ENCODE assay signal across 18 cellular contexts in the genomic region with DNA sequence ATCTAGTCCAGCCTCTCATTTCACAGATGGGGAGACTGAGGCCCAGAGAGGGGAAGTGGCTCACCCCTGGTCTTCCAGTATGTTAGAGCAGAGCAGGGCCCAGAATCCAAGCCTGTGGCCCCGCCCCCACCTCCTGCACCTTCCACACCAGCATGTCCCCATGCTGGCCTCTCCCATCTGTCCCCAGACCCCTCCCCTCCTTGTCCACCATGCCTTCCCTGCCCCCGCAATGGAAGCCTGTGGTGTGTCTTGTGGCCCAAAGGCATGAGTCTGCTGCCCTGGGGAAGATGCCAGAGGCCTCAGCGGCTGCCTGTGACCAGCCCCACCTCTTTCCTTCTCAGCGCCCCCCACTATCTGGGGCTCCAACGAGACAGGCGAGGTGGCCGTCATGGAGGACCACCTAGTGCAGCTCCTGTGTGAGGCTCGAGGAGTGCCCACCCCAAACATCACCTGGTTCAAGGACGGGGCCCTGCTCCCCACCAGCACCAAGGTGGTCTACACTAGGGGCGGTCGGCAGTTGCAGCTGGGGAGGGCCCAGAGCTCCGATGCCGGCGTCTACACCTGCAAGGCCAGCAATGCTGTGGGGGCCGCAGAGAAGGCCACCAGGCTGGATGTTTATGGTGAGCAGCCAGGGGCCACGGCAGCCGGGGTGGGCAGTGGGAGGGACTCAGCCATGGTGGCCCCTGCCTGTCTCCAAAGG.
DNase-seq lines count a peak whose midpoint lies in the region; ATAC-seq, FAIRE-seq and TF ChIP-seq lines count a peak whose summit lies in the region.
"Had no signal": no experiment of that assay in that cellular context is flagged by ENCODE, and none has a peak within 500 bp of the region (broad histone marks: within the 10 kb centered on the region; RNA-seq: fewer than 3 reads in every experiment).

No MANE protein-coding gene starts in this region.

- no peak overlapping the region for H2BK15ac ChIP-seq in H1 (ENCODE audit: low read length)

- H3K27ac Mint-ChIP-seq in MCF 10A (ENCODE audit: low read depth, unreplicated experiment): peak overlapping the region; percentile 81
- H3K27ac Mint-ChIP-seq: CD8-positive, alpha-beta memory T cell had no signal

- H3K9ac ChIP-seq in H1 (replicated peaks in 1 of 4; ENCODE audit: extremely low read depth in 1 of 4, low read depth in 3 of 4, low read length in 3 of 4): no peak overlapping the region

- in situ Hi-C loops in GM13976 (cut with MboI; ENCODE audit: low sequenced_read_pairs, unreplicated experiment): no loop called here

- no peak overlapping the region for H4K5ac ChIP-seq in H1 (ENCODE audit: insufficient read length, low read depth, low read length)

- 86% methylated on average over 15 of the region's 17 CpGs; no CpG with 5 or more reads in 1 of the 2 experiments for WGBS in H1 (ENCODE audit: extremely low coverage in 1 of 2, insufficient coverage in 1 of 2, insufficient read length in 1 of 2, insufficient replicate concordance in 2 of 2, low coverage in 1 of 2, low lambda C conversion rate in 2 of 2, missing lambda C conversion rate in 1 of 2), 2 experiments

- POLR2A ChIA-PET in MCF 10A (lab: Yijun Ruan, JAX) (interaction anchor here (0.6 to 1.0 kb wide), 3 partner anchors 41 to 302 kb away, joined by 3 read pairs; no protein-coding TSS in a partner anchor), H1 (lab: Charles Lee; ENCODE audit: partially characterized antibody) (no interaction called here)

- BruUV-seq in MCF 10A (replicated peaks; lab: Mats Ljungman, UMichigan): no TSS peak

- H3K23ac ChIP-seq in H1 (ENCODE audit: insufficient read length): no peak overlapping the region

- H3K4me1 ChIP-seq in breast epithelium (no peaks in the 10 kb centered on the region), H1 (replicated peaks in 1 of 4; ENCODE audit: control insufficient read depth in 3 of 4, insufficient read depth in 4 of 4, low read length in 3 of 4) (no peaks in the 10 kb centered on the region), mucosa of descending colon (ENCODE audit: low read depth) (peaks cover 6% of the 10 kb centered on the region)

- no peak overlapping the region for H3K14ac ChIP-seq in H1 (ENCODE audit: insufficient read length)

- H3K56ac ChIP-seq in H1 (replicated peaks; ENCODE audit: insufficient read length, low read depth, low read length): no peak overlapping the region

- H2BK120ac ChIP-seq in H1 (replicated peaks; ENCODE audit: low read depth, low read length): no peak overlapping the region

- H3K79me2 ChIP-seq in H1 (ENCODE audit: control insufficient read depth in 1 of 2, insufficient read depth in 2 of 2, low read length in 2 of 2): no peaks in the 10 kb centered on the region

- no peak overlapping the region for H3K18ac ChIP-seq in H1 (ENCODE audit: extremely low read depth, low read length)

- intact Hi-C loops in MCF 10A (cut with micrococcal nuclease): loop anchor here (5.0 kb wide), 1 partner anchor 90 kb away; a partner anchor contains a TSS
- intact Hi-C loops in breast epithelium (cut with DNase I; ENCODE audit: low total_unique reads): no loop called here
- intact Hi-C loops in mucosa of descending colon (cut with DNase I, micrococcal nuclease): no loop called here

- no peak overlapping the region for H4K91ac ChIP-seq in H1 (replicated peaks; ENCODE audit: insufficient read length, low read length)

- H4K8ac ChIP-seq in H1 (ENCODE audit: extremely low read depth, insufficient read depth, low read length): no peak overlapping the region

- no peak for TF ChIP-seq POLR2A in breast epithelium (IDR thresholded peaks at IDR 0.05)
- no peak for TF ChIP-seq POLR2A in H1 (IDR thresholded peaks at IDR 0.05; ENCODE audit: control extremely low read depth in 1 of 2, low read depth in 2 of 2, low read length in 2 of 2)

- H3K27ac ChIP-seq in breast epithelium (no peak overlapping the region), H1 (ENCODE audit: low read depth, low read length) (no peak overlapping the region)

- no peaks in the 10 kb centered on the region for H3K27me3 Mint-ChIP-seq in MCF 10A (ENCODE audit: insufficient read depth, unreplicated experiment)

- H3K4me2 ChIP-seq in H1 (ENCODE audit: insufficient read depth in 1 of 2, low read depth in 2 of 2, low read length in 2 of 2): no peak overlapping the region

- no peak overlapping the region for H3K4me3 Mint-ChIP-seq in MCF 10A (ENCODE audit: unreplicated experiment)
- H3K4me3 Mint-ChIP-seq: CD8-positive, alpha-beta memory T cell had no signal

- H3K9me3 ChIP-seq in breast epithelium: no peaks in the 10 kb centered on the region
- H3K9me3 ChIP-seq in H1 (ENCODE audit: insufficient read depth in 2 of 2, low read depth in 1 of 2, low read length in 1 of 2): no peaks in the 10 kb centered on the region
- H3K9me3 ChIP-seq in mucosa of descending colon: no peaks in the 10 kb centered on the region

- H3K36me3 ChIP-seq in breast epithelium: no peaks in the 10 kb centered on the region
- H3K36me3 ChIP-seq in H1 (ENCODE audit: control insufficient read depth in 2 of 4, insufficient read depth in 4 of 4, low read length in 3 of 4): no peaks in the 10 kb centered on the region
- no peaks in the 10 kb centered on the region for H3K36me3 ChIP-seq in mucosa of descending colon (ENCODE audit: low read depth)

- H2AK5ac ChIP-seq in H1 (ENCODE audit: low read depth, low read length): no peak overlapping the region

- H4K20me1 ChIP-seq in H1 (replicated peaks in 1 of 2; ENCODE audit: control insufficient read depth in 1 of 2, insufficient read depth in 2 of 2, low read length in 2 of 2): peaks cover 0 to 1% of the 10 kb centered on the region in 2 experiments

- DNase-seq in MCF 10A (ENCODE audit: unreplicated experiment) (no peak), breast epithelium (ENCODE audit: low spot score in 2 of 2) (no peak), H1 (ENCODE audit: low read depth in 1 of 2, low spot score in 2 of 2) (no peak), mucosa of descending colon (peak in 2 of 3 donors; percentile 29 to 55), DMS 273 (lab: John Stamatoyannopoulos, UW; ENCODE audit: unreplicated experiment) (no peak), SKM-1 (lab: John Stamatoyannopoulos, UW; ENCODE audit: unreplicated experiment) (no peak), GM13976 (ENCODE audit: low spot score) (no peak)
- DNase-seq in stimulated activated CD4-positive, alpha-beta T cell treated with anti-CD3 and anti-CD28 coated beads, Interleukin-2, amount 100 ng/mL, for 24 hours: no peak
- DNase-seq: 8988T; CD8-positive, alpha-beta memory T cell; GF-D8; GOT3; KG1; NCI-H1092; NCI-H2081 treated with DMSO at 0.1 percent for 48 hours; NCI-H510A treated with DMSO at 0.1 percent for 48 hours had no signal

- H3K4me3 ChIP-seq in breast epithelium (no peak overlapping the region), H1 (ENCODE audit: extremely low read depth in 1 of 4, insufficient read depth in 2 of 4, low read depth in 3 of 4, low read length in 4 of 4) (no peak overlapping the region), mucosa of descending colon (no peak overlapping the region)

- H3K23me2 ChIP-seq in H1 (ENCODE audit: low read depth, low read length): peaks cover 7% of the 10 kb centered on the region; the same call in 1 of the 2 replicates

- FAIRE-seq in H1 (lab: Jason Lieb, UNC): no peak
- FAIRE-seq: GM12891, RCC 7860 had no signal

- 0 out of 2 replicates have a peak overlapping the region, but pooled peaks have one; percentile 50 for H2BK12ac ChIP-seq in H1 (ENCODE audit: low read depth, low read length)

- no peak overlapping the region for H2BK20ac ChIP-seq in H1 (ENCODE audit: low read length)

- H3K27me3 ChIP-seq in breast epithelium (no peaks in the 10 kb centered on the region), H1 (replicated peaks in 1 of 4; ENCODE audit: control insufficient read depth in 3 of 4, extremely low read depth in 1 of 4, insufficient read depth in 3 of 4, low read length in 3 of 4) (no peaks in the 10 kb centered on the region)

- TF ChIP-seq CTCF in MCF 10A (IDR thresholded peaks at IDR 0.05; ENCODE audit: unreplicated experiment): no peak
- no peak for TF ChIP-seq CTCF in breast epithelium (IDR thresholded peaks at IDR 0.05)
- no peak for TF ChIP-seq CTCF in H1 (IDR thresholded peaks at IDR 0.05; ENCODE audit: control extremely low read depth in 1 of 3, insufficient read depth in 1 of 3, low read depth in 1 of 3, low read length in 3 of 3)
- no peak for TF ChIP-seq CTCF in mucosa of descending colon (IDR thresholded peaks at IDR 0.05)
- no peak for TF ChIP-seq CTCF in GM13976 (IDR thresholded peaks at IDR 0.05; ENCODE audit: borderline replicate concordance, control extremely low read depth, extremely low read depth, insufficient read depth, missing control alignments)

- no peak overlapping the region for H2AFZ ChIP-seq in H1 (ENCODE audit: low read length)

- H3K9me3 Mint-ChIP-seq in MCF 10A (ENCODE audit: unreplicated experiment): no peaks in the 10 kb centered on the region

- CTCF ChIA-PET in MCF 10A (lab: Yijun Ruan, JAX) (interaction anchor here (1.2 kb wide), 1 partner anchor 9 kb away, joined by 4 read pairs; no protein-coding TSS in a partner anchor), H1 (lab: Charles Lee; ENCODE audit: partially characterized antibody) (interaction anchor here (0.6 to 3.0 kb wide), 4 partner anchors 9 to 205 kb away, joined by 3 to 15 read pairs (median 4); no protein-coding TSS in a partner anchor)

- H3K4me1 Mint-ChIP-seq in MCF 10A (ENCODE audit: insufficient read depth, unreplicated experiment): peaks cover 12% of the 10 kb centered on the region
- H3K4me1 Mint-ChIP-seq: CD8-positive, alpha-beta memory T cell had no signal

- no peak for TF ChIP-seq EP300 in H1 (IDR thresholded peaks at IDR 0.05; ENCODE audit: borderline replicate concordance in 1 of 2, low read depth in 2 of 2, low read length in 2 of 2)

- H3K36me3 Mint-ChIP-seq in MCF 10A (ENCODE audit: insufficient read depth, unreplicated experiment): no peaks in the 10 kb centered on the region
- H3K36me3 Mint-ChIP-seq: CD8-positive, alpha-beta memory T cell had no signal

- H3K79me1 ChIP-seq in H1 (ENCODE audit: low read depth, low read length): no peaks in the 10 kb centered on the region

- H3K4ac ChIP-seq in H1 (replicated peaks; ENCODE audit: insufficient read length, low read depth, low read length): no peak overlapping the region

- TF ChIP-seq RAD21 in H1 (IDR thresholded peaks at IDR 0.05 in 1 of 2, conservative IDR thresholded peaks at IDR 0.05 in 1 of 2; ENCODE audit: low read depth in 2 of 2, low read length in 2 of 2): no peak

- no peak overlapping the region for H2BK5ac ChIP-seq in H1 (ENCODE audit: low read depth, low read length)

- peak; percentile 17 for ATAC-seq in mucosa of descending colon

TF ChIP-seq in H1, 55 proteins besides CTCF, POLR2A, EP300 and RAD21 (continues in another document):
- no peak for TF ChIP-seq EGR1 (IDR thresholded peaks at IDR 0.05; ENCODE audit: borderline replicate concordance, low read depth, low read length)
- TF ChIP-seq EZH2 (IDR thresholded peaks at IDR 0.05; ENCODE audit: low read depth, low read length, severe bottlenecking): no peak
- TF ChIP-seq TBP (IDR thresholded peaks at IDR 0.05; ENCODE audit: low read depth, low read length): no peak
- no peak for TF ChIP-seq POLR2AphosphoS5 (IDR thresholded peaks at IDR 0.05; ENCODE audit: low read depth, low read length)

Comparison
In these comparisons a context has a peak if more than half of its experiments do, and no peak if none do; other contexts are left out.
1. DNase-seq: peak in mucosa of descending colon (2 of 3); none in MCF 10A (single experiment), breast epithelium (0 of 2), H1 (0 of 2), DMS 273 (single experiment), SKM-1 (single experiment), stimulated activated CD4-positive, alpha-beta T cell treated with anti-CD3 and anti-CD28 coated beads, Interleukin-2, amount 100 ng/mL, for 24 hours (0 of 2) and GM13976 (single experiment).